8 cellular contexts compared by ENCODE assay signal in genomic region chr3:33798113-33798417, GRCh38. TPM values are rescaled to one million over a fixed set of nuclear protein-coding genes. Genes with fewer than 3 reads are reported as not detected.
DNase-seq lines count a peak whose midpoint lies in the region; ATAC-seq and TF ChIP-seq lines count a peak whose summit lies in the region.

No MANE protein-coding gene starts in this region.

- H3K27ac Mint-ChIP-seq in T-helper 2 cell treated with Interferon-gamma antibody and Interleukin-4, amounts not matched to agents 5 μg/mL and 100 μg/mL, for 36 hours = peak overlapping the region; percentile 97
- peak overlapping the region; percentile 96 for H3K27ac Mint-ChIP-seq in stimulated activated effector memory CD8-positive, alpha-beta T cell treated with anti-CD3 and anti-CD28 coated beads, Interleukin-12 subunit alpha, Interleukin-12 subunit beta, amount 100 ng/mL, for 72 hours

- TF ChIP-seq CTCF in WI38 (IDR thresholded peaks at IDR 0.05; ENCODE audit: low read depth, low read length) (no peak), right atrium auricular region (IDR thresholded peaks at IDR 0.05) (no peak)

- no peaks in the 10 kb centered on the region for H3K9me3 ChIP-seq in right atrium auricular region

- peak overlapping the region; percentile 99 for H3K4me3 Mint-ChIP-seq in T-helper 2 cell treated with Interferon-gamma antibody and Interleukin-4, amounts not matched to agents 5 μg/mL and 100 μg/mL, for 36 hours
- H3K4me3 Mint-ChIP-seq in stimulated activated effector memory CD8-positive, alpha-beta T cell treated with anti-CD3 and anti-CD28 coated beads, Interleukin-12 subunit alpha, Interleukin-12 subunit beta, amount 100 ng/mL, for 72 hours = peak overlapping the region; percentile 93

- peaks cover 36% of the 10 kb centered on the region for H3K4me1 Mint-ChIP-seq in T-helper 2 cell treated with Interferon-gamma antibody and Interleukin-4, amounts not matched to agents 5 μg/mL and 100 μg/mL, for 36 hours (ENCODE audit: low read depth)
- H3K4me1 Mint-ChIP-seq in stimulated activated effector memory CD8-positive, alpha-beta T cell treated with anti-CD3 and anti-CD28 coated beads, Interleukin-12 subunit alpha, Interleukin-12 subunit beta, amount 100 ng/mL, for 72 hours = peaks cover 31% of the 10 kb centered on the region

- peak overlapping the region; percentile 94 to 97 for H3K27ac ChIP-seq in right atrium auricular region

- H3K36me3 Mint-ChIP-seq in T-helper 2 cell treated with Interferon-gamma antibody and Interleukin-4, amounts not matched to agents 5 μg/mL and 100 μg/mL, for 36 hours (ENCODE audit: low read depth) = peaks cover 22% of the 10 kb centered on the region
- H3K36me3 Mint-ChIP-seq in stimulated activated effector memory CD8-positive, alpha-beta T cell treated with anti-CD3 and anti-CD28 coated beads, Interleukin-12 subunit alpha, Interleukin-12 subunit beta, amount 100 ng/mL, for 72 hours = peaks cover 19% of the 10 kb centered on the region

- DNase-seq in T-helper 2 cell treated with Interferon-gamma antibody and Interleukin-4, amounts not matched to agents 5 μg/mL and 100 μg/mL, for 36 hours (ENCODE audit: low spot score) = no peak
- DNase-seq in T-helper 2 cell = no peak
- DNase-seq in right atrium auricular region (ENCODE audit: low spot score) = no peak
- DNase-seq in stimulated activated effector memory CD8-positive, alpha-beta T cell treated with anti-CD3 and anti-CD28 coated beads, Interleukin-12 subunit alpha, Interleukin-12 subunit beta, amount 100 ng/mL, for 72 hours (ENCODE audit: low spot score in 2 of 2) = no peak
- no peak for DNase-seq in posterior cingulate gyrus
- DNase-seq in H4 (ENCODE audit: low spot score) = no peak

- peaks cover 7% of the 10 kb centered on the region for H3K27me3 Mint-ChIP-seq in T-helper 2 cell treated with Interferon-gamma antibody and Interleukin-4, amounts not matched to agents 5 μg/mL and 100 μg/mL, for 36 hours (ENCODE audit: low read depth)

- H3K36me3 ChIP-seq in right atrium auricular region = no peaks in the 10 kb centered on the region

- H3K4me1 ChIP-seq in right atrium auricular region = peaks cover 0 to 32% of the 10 kb centered on the region in 2 donors

- intact Hi-C loops in posterior cingulate gyrus (cut with DNase I) = loop anchor here (2.0 kb wide), 1 partner anchor 357 kb away; the partner anchor contains the start of gene UBP1

- peak overlapping the region; percentile 93 for H3K4me3 ChIP-seq in WI38 (ENCODE audit: low read depth, low read length)
- peak overlapping the region; percentile 80 to 86 for H3K4me3 ChIP-seq in right atrium auricular region

- no peaks in the 10 kb centered on the region for H3K9me3 Mint-ChIP-seq in T-helper 2 cell treated with Interferon-gamma antibody and Interleukin-4, amounts not matched to agents 5 μg/mL and 100 μg/mL, for 36 hours
- H3K9me3 Mint-ChIP-seq in stimulated activated effector memory CD8-positive, alpha-beta T cell treated with anti-CD3 and anti-CD28 coated beads, Interleukin-12 subunit alpha, Interleukin-12 subunit beta, amount 100 ng/mL, for 72 hours = no peaks in the 10 kb centered on the region

- no peaks in the 10 kb centered on the region for H3K27me3 ChIP-seq in right atrium auricular region

- ATAC-seq in HG02938 (IDR thresholded peaks at IDR 0.05; ENCODE audit: unreplicated experiment) = peak; percentile 50
- peak; percentile 66 for ATAC-seq in stimulated activated effector memory CD8-positive, alpha-beta T cell treated with anti-CD3 and anti-CD28 coated beads, Interleukin-12 subunit alpha, Interleukin-12 subunit beta, amount 100 ng/mL, for 72 hours

RNA-seq across cellular contexts. Expression of gene PDCD6IP, which starts 0.4 kb away (rescaled TPM):
- total RNA-seq in right atrium auricular region = 10 to 100 TPM; 51.0 to 62.1 TPM
- 30.7 and 56.7 TPM in 2 replicates for total RNA-seq in H4 (2014; rRNA removed; shearing (Covaris generic))
